21 cellular contexts compared by ENCODE assay signal in the genomic region with DNA sequence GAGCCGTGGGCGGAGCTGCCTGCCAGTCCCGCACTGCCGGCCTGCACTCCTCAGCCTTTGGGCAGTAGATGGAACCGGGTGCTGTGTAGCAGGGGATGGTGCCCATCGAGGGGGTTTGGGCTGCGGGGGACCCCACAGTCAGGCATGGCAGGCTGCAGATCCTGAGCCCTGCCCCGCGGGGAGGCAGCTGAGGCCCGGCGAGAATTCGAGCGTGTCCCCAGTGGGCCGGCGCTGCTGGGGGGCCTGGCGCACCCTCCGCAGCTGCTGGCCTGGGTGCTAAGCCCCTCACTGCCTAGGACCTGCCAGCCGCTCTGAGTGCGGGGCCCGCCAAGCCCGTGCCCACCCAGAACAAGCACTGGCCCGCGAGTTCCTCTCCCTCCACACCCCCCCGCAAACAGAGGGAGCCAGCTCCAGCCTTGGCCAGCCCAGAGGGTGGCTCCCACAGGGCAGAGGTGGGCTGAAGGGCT.
DNase-seq lines count a peak whose midpoint lies in the region; ATAC-seq and TF ChIP-seq lines count a peak whose summit lies in the region.
"Had no signal": no experiment of that assay in that cellular context is flagged by ENCODE, and none has a peak within 500 bp of the region (broad histone marks: within the 10 kb centered on the region; RNA-seq: fewer than 3 reads in every experiment).

No MANE protein-coding gene starts in this region.

- H3K27ac ChIP-seq in neuronal stem cell (replicated peaks; ENCODE audit: low read length) = no peak overlapping the region
- H3K27ac ChIP-seq in aorta (ENCODE audit: low read depth in 1 of 2, low read length in 2 of 2) = no peak overlapping the region
- H3K27ac ChIP-seq: A549 had no signal

- H3K36me3 ChIP-seq in neuronal stem cell (replicated peaks in 1 of 2; ENCODE audit: control insufficient read depth in 2 of 2, insufficient read depth in 2 of 2, low read length in 2 of 2) (no peaks in the 10 kb centered on the region), aorta (ENCODE audit: control insufficient read depth in 1 of 2, insufficient read depth in 2 of 2, low read length in 1 of 2) (no peaks in the 10 kb centered on the region)
- H3K36me3 ChIP-seq: HAP-1 had no signal

- no peak overlapping the region for H3K4me3 Mint-ChIP-seq in natural killer cell treated with Interleukin-12 subunit alpha and Interleukin-12 subunit beta and Interleukin-15 and Interleukin-18, amount 100 ng/mL, for 72 hours
- no peak overlapping the region for H3K4me3 Mint-ChIP-seq in natural killer cell
- H3K4me3 Mint-ChIP-seq in chondrocyte (ENCODE audit: unreplicated experiment) = no peak overlapping the region
- H3K4me3 Mint-ChIP-seq: CD4-positive, alpha-beta memory T cell; HFFc6 had no signal

- H2BK15ac ChIP-seq in neuronal stem cell (ENCODE audit: low read length) = no peak overlapping the region

- peak; percentile 56 for DNase-seq in natural killer cell treated with Interleukin-12 subunit alpha and Interleukin-12 subunit beta and Interleukin-15 and Interleukin-18, amount 100 ng/mL, for 72 hours (ENCODE audit: low spot score)
- DNase-seq in natural killer cell = no peak
- DNase-seq in chondrocyte (ENCODE audit: low spot score) = peak; percentile 93
- no peak for DNase-seq in neuronal stem cell (ENCODE audit: low spot score)
- DNase-seq in aorta = peak; percentile 35 to 72
- DNase-seq in stimulated activated naive CD4-positive, alpha-beta T cell (lab: John Stamatoyannopoulos, UW) = no peak
- no peak for DNase-seq in NK-92 treated with Interleukin-12 subunit alpha and Interleukin-12 subunit beta, amount 100 ng/mL, for 24 hours (lab: John Stamatoyannopoulos, UW)
- DNase-seq: 8988T; ACHN; AML-193; C1 segment of cervical spinal cord; Calu3; CD4-positive, alpha-beta memory T cell; COR-L47; DMS53; DMS79 treated with DMSO at 0.1 percent for 48 hours; GF-D8; GOT3; HFFc6 had no signal

- no peak overlapping the region for H3K4ac ChIP-seq in neuronal stem cell (ENCODE audit: low read length)

- H3K27me3 Mint-ChIP-seq in natural killer cell treated with Interleukin-12 subunit alpha and Interleukin-12 subunit beta and Interleukin-15 and Interleukin-18, amount 100 ng/mL, for 72 hours = no peaks in the 10 kb centered on the region
- no peaks in the 10 kb centered on the region for H3K27me3 Mint-ChIP-seq in natural killer cell (ENCODE audit: low read depth in 2 of 2)
- no peaks in the 10 kb centered on the region for H3K27me3 Mint-ChIP-seq in chondrocyte (ENCODE audit: low read depth)
- H3K27me3 Mint-ChIP-seq: CD4-positive, alpha-beta memory T cell had no signal

- H3K4me1 ChIP-seq in neuronal stem cell (ENCODE audit: control insufficient read depth in 2 of 2, insufficient read depth in 1 of 2, low read depth in 1 of 2, low read length in 2 of 2) (no peaks in the 10 kb centered on the region), aorta (ENCODE audit: control insufficient read depth in 1 of 2, insufficient read depth in 2 of 2, low read length in 2 of 2) (no peaks in the 10 kb centered on the region)
- H3K4me1 ChIP-seq: A549, HAP-1 had no signal

- H2BK12ac ChIP-seq in neuronal stem cell (ENCODE audit: low read length) = no peak overlapping the region

- H3K36me3 Mint-ChIP-seq in natural killer cell treated with Interleukin-12 subunit alpha and Interleukin-12 subunit beta and Interleukin-15 and Interleukin-18, amount 100 ng/mL, for 72 hours = peaks cover 10% of the 10 kb centered on the region
- H3K36me3 Mint-ChIP-seq in natural killer cell = peaks cover 8% of the 10 kb centered on the region
- no peaks in the 10 kb centered on the region for H3K36me3 Mint-ChIP-seq in chondrocyte (ENCODE audit: low read depth)
- H3K36me3 Mint-ChIP-seq: CD4-positive, alpha-beta memory T cell had no signal

- no peak overlapping the region for H4K91ac ChIP-seq in neuronal stem cell (ENCODE audit: low read depth, low read length, poor library complexity)

- H3K9me3 ChIP-seq in neuronal stem cell (replicated peaks in 1 of 2; ENCODE audit: control insufficient read depth in 2 of 2, insufficient read depth in 1 of 2, low read depth in 1 of 2, low read length in 2 of 2) (peaks cover 0 to 2% of the 10 kb centered on the region in 2 donors), aorta (ENCODE audit: control insufficient read depth, low read length) (peaks cover 2% of the 10 kb centered on the region)
- H3K9me3 ChIP-seq: A549, HAP-1 had no signal

- peak overlapping the region; percentile 56 for H3K14ac ChIP-seq in neuronal stem cell (ENCODE audit: low read length)

- H3K79me1 ChIP-seq in neuronal stem cell (ENCODE audit: low read depth, low read length) = no peaks in the 10 kb centered on the region

- no peak overlapping the region for H2BK120ac ChIP-seq in neuronal stem cell (ENCODE audit: low read depth, low read length)

- ATAC-seq in natural killer cell treated with Interleukin-12 subunit alpha and Interleukin-12 subunit beta and Interleukin-15 and Interleukin-18, amount 100 ng/mL, for 72 hours = no peak
- ATAC-seq in natural killer cell (no peak), aorta (ENCODE audit: low FRiP score) (no peak)
- ATAC-seq: A549 had no signal

- H2AFZ ChIP-seq in neuronal stem cell (ENCODE audit: low read length) = no peak overlapping the region

- intact Hi-C loops in natural killer cell (cut with micrococcal nuclease) (no loop called here), aorta (cut with DNase I) (no loop called here)

- no peak for TF ChIP-seq CTCF in natural killer cell (IDR thresholded peaks at IDR 0.05)
- TF ChIP-seq CTCF in chondrocyte (IDR thresholded peaks at IDR 0.05) = no peak

- H3K4me1 Mint-ChIP-seq in natural killer cell treated with Interleukin-12 subunit alpha and Interleukin-12 subunit beta and Interleukin-15 and Interleukin-18, amount 100 ng/mL, for 72 hours (ENCODE audit: low read depth in 2 of 2) = no peaks in the 10 kb centered on the region
- no peaks in the 10 kb centered on the region for H3K4me1 Mint-ChIP-seq in natural killer cell
- no peaks in the 10 kb centered on the region for H3K4me1 Mint-ChIP-seq in chondrocyte (ENCODE audit: low read depth)
- H3K4me1 Mint-ChIP-seq: CD4-positive, alpha-beta memory T cell had no signal

- no peak overlapping the region for H2AK5ac ChIP-seq in neuronal stem cell (ENCODE audit: low read depth, low read length)

- no peak overlapping the region for H3K9ac ChIP-seq in neuronal stem cell (ENCODE audit: low read depth, low read length, poor library complexity)

- H3K27me3 ChIP-seq in neuronal stem cell (ENCODE audit: control insufficient read depth in 3 of 3, insufficient read depth in 3 of 3, low read depth in 1 of 3, low read length in 3 of 3) (no peaks in the 10 kb centered on the region), aorta (ENCODE audit: control insufficient read depth in 1 of 2, insufficient read depth in 2 of 2, low read length in 1 of 2) (no peaks in the 10 kb centered on the region)

- no CpG with 5 or more reads among the region's 24 CpGs for WGBS in neuronal stem cell (ENCODE audit: extremely low coverage in 2 of 2, insufficient read length in 2 of 2, insufficient replicate concordance in 1 of 2), 2 donors
- 95 to 96% methylated on average over 21 to 24 of the region's 24 CpGs for WGBS in aorta, 2 donors

- no peak overlapping the region for H4K8ac ChIP-seq in neuronal stem cell (ENCODE audit: low read depth, low read length)

- peak overlapping the region; percentile 20 for H3K23ac ChIP-seq in neuronal stem cell (ENCODE audit: low read depth, low read length, poor library complexity)

- no peak overlapping the region for H3K4me2 ChIP-seq in neuronal stem cell (ENCODE audit: insufficient read depth, low read length, poor library complexity, severe bottlenecking)
- H3K4me2 ChIP-seq: A549 had no signal

- no peak overlapping the region for H2BK5ac ChIP-seq in neuronal stem cell (ENCODE audit: low read length)

- no peak overlapping the region for H3K27ac Mint-ChIP-seq in natural killer cell treated with Interleukin-12 subunit alpha and Interleukin-12 subunit beta and Interleukin-15 and Interleukin-18, amount 100 ng/mL, for 72 hours
- no peak overlapping the region for H3K27ac Mint-ChIP-seq in natural killer cell
- no peak overlapping the region for H3K27ac Mint-ChIP-seq in chondrocyte (ENCODE audit: unreplicated experiment)
- H3K27ac Mint-ChIP-seq: CD4-positive, alpha-beta memory T cell; HFFc6 had no signal

- no peak overlapping the region for H3K18ac ChIP-seq in neuronal stem cell (ENCODE audit: low read length)

- H3K4me3 ChIP-seq in neuronal stem cell (ENCODE audit: low read length in 2 of 2) (no peak overlapping the region), aorta (ENCODE audit: low read length in 2 of 2) (no peak overlapping the region)
- H3K4me3 ChIP-seq: A549, HAP-1 had no signal

- peaks cover 12% of the 10 kb centered on the region for H3K9me3 Mint-ChIP-seq in natural killer cell treated with Interleukin-12 subunit alpha and Interleukin-12 subunit beta and Interleukin-15 and Interleukin-18, amount 100 ng/mL, for 72 hours
- H3K9me3 Mint-ChIP-seq in natural killer cell (peaks cover 8 to 13% of the 10 kb centered on the region in 2 donors), chondrocyte (ENCODE audit: low read depth) (peaks cover 13% of the 10 kb centered on the region)

Comparison
In these comparisons a context has a peak if more than half of its experiments do, and no peak if none do; other contexts are left out.
1. DNase-seq: peak in natural killer cell treated with Interleukin-12 subunit alpha and Interleukin-12 subunit beta and Interleukin-15 and Interleukin-18, amount 100 ng/mL, for 72 hours (single experiment), chondrocyte (single experiment) and aorta (2 of 2); none in natural killer cell (single experiment), neuronal stem cell (single experiment), stimulated activated naive CD4-positive, alpha-beta T cell (0 of 6) and NK-92 treated with Interleukin-12 subunit alpha and Interleukin-12 subunit beta, amount 100 ng/mL, for 24 hours (single experiment).